In genomic region chr20:22795897-22796296, GRCh38 we compare ENCODE assay signal across 9 cellular contexts.
DNase-seq lines count a peak whose midpoint lies in the region; ATAC-seq and TF ChIP-seq lines count a peak whose summit lies in the region.
"Had no signal": no experiment of that assay in that cellular context is flagged by ENCODE, and none has a peak within 500 bp of the region (broad histone marks: within the 10 kb centered on the region; RNA-seq: fewer than 3 reads in every experiment).

No MANE protein-coding gene starts in this region.

- H3K4me2 ChIP-seq in fibroblast of lung (ENCODE audit: extremely low read depth, insufficient read depth, low read length): no peak overlapping the region

- peak; percentile 79 for ATAC-seq in omental fat pad (ENCODE audit: low FRiP score)
- ATAC-seq in HG03045 (IDR thresholded peaks at IDR 0.05; ENCODE audit: unreplicated experiment): no peak
- no peak for ATAC-seq in GM18861 (IDR thresholded peaks at IDR 0.05; ENCODE audit: unreplicated experiment)

- no peaks in the 10 kb centered on the region for H3K79me2 ChIP-seq in fibroblast of lung (ENCODE audit: control insufficient read depth, insufficient read depth, low read length)

- H3K27ac Mint-ChIP-seq in activated T-helper 1 cell treated with anti-CD3 and anti-CD28 coated beads, Interleukin-12 subunit alpha, Interleukin-12 subunit beta, Interleukin-2, Interleukin-4 antibody, amounts not matched to agents 30 ng/mL and 10 ng/mL and 1 ng/mL, durations not matched to agents 14 hours and 24 hours and 36 hours: no peak overlapping the region

- intact Hi-C loops in activated T-helper 1 cell treated with anti-CD3 and anti-CD28 coated beads, Interleukin-12 subunit alpha, Interleukin-12 subunit beta, Interleukin-2, Interleukin-4 antibody, amounts not matched to agents 30 ng/mL and 10 ng/mL and 1 ng/mL, durations not matched to agents 14 hours and 24 hours and 36 hours (cut with micrococcal nuclease): loop anchor here (10.0 kb wide), 1 partner anchor 1821 kb away; no protein-coding TSS in a partner anchor

- H3K27ac ChIP-seq in SJSA1: peak overlapping the region; percentile 98
- peak overlapping the region; percentile 66 for H3K27ac ChIP-seq in fibroblast of lung (ENCODE audit: insufficient read depth, low read length)

- H3K4me1 ChIP-seq in SJSA1 (replicated peaks) (peaks cover 36% of the 10 kb centered on the region), fibroblast of lung (ENCODE audit: control insufficient read depth, extremely low read depth, insufficient read depth, low read length) (peaks cover 14% of the 10 kb centered on the region)

- H3K27me3 ChIP-seq in SJSA1 (replicated peaks): no peaks in the 10 kb centered on the region
- H3K27me3 ChIP-seq in fibroblast of lung (ENCODE audit: control insufficient read depth, insufficient read depth, low read length): no peaks in the 10 kb centered on the region

- H3K36me3 ChIP-seq in SJSA1 (no peaks in the 10 kb centered on the region), fibroblast of lung (ENCODE audit: control insufficient read depth, insufficient read depth, low read length) (no peaks in the 10 kb centered on the region)

- H3K4me3 ChIP-seq in AG10803 (ENCODE audit: low read length): no peak overlapping the region
- no peak overlapping the region for H3K4me3 ChIP-seq in SJSA1
- no peak overlapping the region for H3K4me3 ChIP-seq in fibroblast of lung (replicated peaks in 1 of 4; ENCODE audit: control extremely low read depth in 1 of 4, insufficient read depth in 1 of 4, low read depth in 3 of 4, low read length in 4 of 4)

- H2AFZ ChIP-seq in fibroblast of lung (ENCODE audit: low read length): no peak overlapping the region

- H3K9ac ChIP-seq in fibroblast of lung (ENCODE audit: insufficient read depth, low read length): no peak overlapping the region

- no peaks in the 10 kb centered on the region for H4K20me1 ChIP-seq in fibroblast of lung (ENCODE audit: control insufficient read depth, extremely low read depth, insufficient read depth, low read length)

- H3K4me1 Mint-ChIP-seq in activated T-helper 1 cell treated with anti-CD3 and anti-CD28 coated beads, Interleukin-12 subunit alpha, Interleukin-12 subunit beta, Interleukin-2, Interleukin-4 antibody, amounts not matched to agents 30 ng/mL and 10 ng/mL and 1 ng/mL, durations not matched to agents 14 hours and 24 hours and 36 hours (ENCODE audit: low read depth): no peaks in the 10 kb centered on the region

- H3K36me3 Mint-ChIP-seq in activated T-helper 1 cell treated with anti-CD3 and anti-CD28 coated beads, Interleukin-12 subunit alpha, Interleukin-12 subunit beta, Interleukin-2, Interleukin-4 antibody, amounts not matched to agents 30 ng/mL and 10 ng/mL and 1 ng/mL, durations not matched to agents 14 hours and 24 hours and 36 hours (ENCODE audit: low read depth): no peaks in the 10 kb centered on the region

- no peak overlapping the region for H3K4me3 Mint-ChIP-seq in activated T-helper 1 cell treated with anti-CD3 and anti-CD28 coated beads, Interleukin-12 subunit alpha, Interleukin-12 subunit beta, Interleukin-2, Interleukin-4 antibody, amounts not matched to agents 30 ng/mL and 10 ng/mL and 1 ng/mL, durations not matched to agents 14 hours and 24 hours and 36 hours

- DNase-seq in AG10803 (ENCODE audit: low read depth) (peak; percentile 95), SJSA1 (ENCODE audit: low read depth in 1 of 2, low spot score in 2 of 2) (peak; percentile 90 to 98), fibroblast of lung (ENCODE audit: low read depth in 2 of 2) (peak; percentile 93 to 98), omental fat pad (ENCODE audit: low spot score) (no peak), NK-92 (lab: John Stamatoyannopoulos, UW; ENCODE audit: unreplicated experiment) (no peak)
- DNase-seq in activated T-helper 1 cell treated with anti-CD3 and anti-CD28 coated beads, Interleukin-12 subunit alpha, Interleukin-12 subunit beta, Interleukin-2, Interleukin-4 antibody, amounts not matched to agents 30 ng/mL and 10 ng/mL and 1 ng/mL, durations not matched to agents 14 hours and 24 hours and 36 hours (ENCODE audit: low spot score): no peak
- DNase-seq: substantia nigra had no signal

- TF ChIP-seq CTCF in AG10803 (conservative IDR thresholded peaks at IDR 0.05; ENCODE audit: low read length): no peak
- no peak for TF ChIP-seq CTCF in fibroblast of lung (conservative IDR thresholded peaks at IDR 0.05 in 1 of 2, IDR thresholded peaks at IDR 0.05 in 1 of 2; ENCODE audit: low read depth in 1 of 2, low read length in 2 of 2)
- TF ChIP-seq CTCF in omental fat pad (IDR thresholded peaks at IDR 0.05): no peak

- no peaks in the 10 kb centered on the region for H3K27me3 Mint-ChIP-seq in activated T-helper 1 cell treated with anti-CD3 and anti-CD28 coated beads, Interleukin-12 subunit alpha, Interleukin-12 subunit beta, Interleukin-2, Interleukin-4 antibody, amounts not matched to agents 30 ng/mL and 10 ng/mL and 1 ng/mL, durations not matched to agents 14 hours and 24 hours and 36 hours (ENCODE audit: insufficient read depth)

- H3K9me3 ChIP-seq in SJSA1 (replicated peaks) (no peaks in the 10 kb centered on the region), fibroblast of lung (ENCODE audit: control insufficient read depth, insufficient read depth, low read depth, low read length) (no peaks in the 10 kb centered on the region)

- no peaks in the 10 kb centered on the region for H3K9me3 Mint-ChIP-seq in activated T-helper 1 cell treated with anti-CD3 and anti-CD28 coated beads, Interleukin-12 subunit alpha, Interleukin-12 subunit beta, Interleukin-2, Interleukin-4 antibody, amounts not matched to agents 30 ng/mL and 10 ng/mL and 1 ng/mL, durations not matched to agents 14 hours and 24 hours and 36 hours

Comparison
In these comparisons a context has a peak if more than half of its experiments do, and no peak if none do; other contexts are left out.
1. DNase-seq: peak in AG10803 (single experiment), SJSA1 (2 of 2) and fibroblast of lung (2 of 2); none in omental fat pad (single experiment), NK-92 (single experiment) and activated T-helper 1 cell treated with anti-CD3 and anti-CD28 coated beads, Interleukin-12 subunit alpha, Interleukin-12 subunit beta, Interleukin-2, Interleukin-4 antibody, amounts not matched to agents 30 ng/mL and 10 ng/mL and 1 ng/mL, durations not matched to agents 14 hours and 24 hours and 36 hours (single experiment).